In the genomic region with DNA sequence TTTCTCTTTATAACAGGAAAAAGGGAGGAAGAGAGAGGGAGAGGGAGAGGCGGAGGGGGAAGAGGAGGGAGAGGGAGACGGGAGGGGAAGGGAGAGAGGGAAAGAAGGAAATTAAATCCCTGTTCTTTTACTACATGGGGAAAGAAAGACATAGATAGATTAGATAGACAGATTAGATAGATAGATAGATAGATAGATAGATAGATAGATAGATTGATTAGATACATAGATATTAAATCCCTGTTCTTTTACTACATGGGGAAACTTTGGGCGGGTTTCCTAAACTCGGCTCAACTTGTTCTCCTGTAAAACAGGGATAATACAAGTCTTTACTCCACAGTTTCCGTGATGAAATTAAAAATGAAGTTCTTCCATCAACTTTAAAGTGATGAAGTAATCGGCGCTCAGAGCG, we compare ENCODE assay signal across 8 cellular contexts. TPM values are rescaled to one million over a fixed set of nuclear protein-coding genes. Genes with fewer than 3 reads are reported as not detected.
A peak's percentile ranks its signal among the peaks of the same experiment; 100 is the strongest.
DNase-seq lines count a peak whose midpoint lies in the region; ATAC-seq and TF ChIP-seq lines count a peak whose summit lies in the region.

No MANE protein-coding gene starts in this region.

- CTCF ChIA-PET in BJ (lab: Yijun Ruan, JAX): no interaction called here

- H3K9me3 Mint-ChIP-seq in natural killer cell treated with Interleukin-12 subunit alpha and Interleukin-12 subunit beta and Interleukin-15 and Interleukin-18, amount 100 ng/mL, for 72 hours: no peaks in the 10 kb centered on the region

- ATAC-seq in natural killer cell treated with Interleukin-12 subunit alpha and Interleukin-12 subunit beta and Interleukin-15 and Interleukin-18, amount 100 ng/mL, for 72 hours: no peak
- ATAC-seq in HG02970 (IDR thresholded peaks at IDR 0.05; ENCODE audit: low FRiP score, unreplicated experiment): no peak

- H3K4me3 Mint-ChIP-seq in natural killer cell treated with Interleukin-12 subunit alpha and Interleukin-12 subunit beta and Interleukin-15 and Interleukin-18, amount 100 ng/mL, for 72 hours: peak overlapping the region; percentile 87

- DNase-seq in BJ (ENCODE audit: low read depth) (no peak), MG63 (no peak), HuH-7.5 (ENCODE audit: low spot score) (no peak), amygdala (lab: John Stamatoyannopoulos, UW) (no peak), NCI-H1436 treated with DMSO at 0.1 percent for 48 hours (lab: John Stamatoyannopoulos, UW) (no peak)
- DNase-seq in effector memory CD4-positive, alpha-beta T cell: no peak
- DNase-seq in natural killer cell treated with Interleukin-12 subunit alpha and Interleukin-12 subunit beta and Interleukin-15 and Interleukin-18, amount 100 ng/mL, for 72 hours (ENCODE audit: low spot score): no peak

- H3K9me3 ChIP-seq in MG63: no peaks in the 10 kb centered on the region
- no peaks in the 10 kb centered on the region for H3K9me3 ChIP-seq in effector memory CD4-positive, alpha-beta T cell (ENCODE audit: control insufficient read depth, low read length)

- H3K27me3 ChIP-seq in BJ (ENCODE audit: control insufficient read depth, insufficient read depth, low read length) (no peaks in the 10 kb centered on the region), MG63 (no peaks in the 10 kb centered on the region)
- no peaks in the 10 kb centered on the region for H3K27me3 ChIP-seq in effector memory CD4-positive, alpha-beta T cell (replicated peaks; ENCODE audit: control insufficient read depth, insufficient read depth, low read length, poor library complexity, severe bottlenecking)

- POLR2A ChIA-PET in BJ (lab: Charles Lee): no interaction called here

- peaks cover 22% of the 10 kb centered on the region for H3K36me3 Mint-ChIP-seq in natural killer cell treated with Interleukin-12 subunit alpha and Interleukin-12 subunit beta and Interleukin-15 and Interleukin-18, amount 100 ng/mL, for 72 hours

- peak overlapping the region; percentile 87 for H3K27ac ChIP-seq in effector memory CD4-positive, alpha-beta T cell (ENCODE audit: insufficient read depth, low read length, poor library complexity, severe bottlenecking)

- peaks cover 9% of the 10 kb centered on the region for H3K36me3 ChIP-seq in BJ (ENCODE audit: control insufficient read depth, insufficient read depth, low read length)
- H3K36me3 ChIP-seq in MG63: peaks cover 36% of the 10 kb centered on the region
- H3K36me3 ChIP-seq in effector memory CD4-positive, alpha-beta T cell (ENCODE audit: control insufficient read depth, insufficient read depth, low read length): peaks cover 15% of the 10 kb centered on the region

- H3K4me1 ChIP-seq in effector memory CD4-positive, alpha-beta T cell (ENCODE audit: control insufficient read depth, insufficient read depth, low read length, poor library complexity, severe bottlenecking): peaks cover 20% of the 10 kb centered on the region

- H3K27me3 Mint-ChIP-seq in natural killer cell treated with Interleukin-12 subunit alpha and Interleukin-12 subunit beta and Interleukin-15 and Interleukin-18, amount 100 ng/mL, for 72 hours: no peaks in the 10 kb centered on the region

- no peak for TF ChIP-seq CTCF in BJ (IDR thresholded peaks at IDR 0.05; ENCODE audit: insufficient read depth, low read depth, low read length)

- peak overlapping the region; percentile 82 to 87 for H3K27ac Mint-ChIP-seq in natural killer cell treated with Interleukin-12 subunit alpha and Interleukin-12 subunit beta and Interleukin-15 and Interleukin-18, amount 100 ng/mL, for 72 hours

- H3K4me1 Mint-ChIP-seq in natural killer cell treated with Interleukin-12 subunit alpha and Interleukin-12 subunit beta and Interleukin-15 and Interleukin-18, amount 100 ng/mL, for 72 hours (ENCODE audit: low read depth in 2 of 2): peaks cover 27 to 30% of the 10 kb centered on the region in 2 donors

- H3K4me3 ChIP-seq in BJ (ENCODE audit: low read depth, low read length): peak overlapping the region; percentile 93
- peak overlapping the region; percentile 92 for H3K4me3 ChIP-seq in MG63
- H3K4me3 ChIP-seq in effector memory CD4-positive, alpha-beta T cell (ENCODE audit: insufficient read depth, low read depth, low read length, poor library complexity, severe bottlenecking): peak overlapping the region; percentile 94

RNA-seq across cellular contexts. Expression of gene RFWD3, which starts 0.7 kb away (rescaled TPM):
- 20.2 and 20.7 TPM in 2 replicates for polyA plus RNA-seq in BJ (2011; rRNA removed)
- 30.6 and 35.5 TPM in 2 replicates for polyA minus RNA-seq in BJ (2011; rRNA and poly(A)+ RNA removed)
- 17.4 and 20.2 TPM in 2 replicates for total RNA-seq in MG63 (2014; rRNA removed; shearing (Covaris generic); ENCODE audit: low replicate concordance)
- 100 to 1,000 TPM in 1 of 2 donors, 10 to 100 TPM in 1; 76.7 to 148 TPM for total RNA-seq in natural killer cell treated with Interleukin-12 subunit alpha and Interleukin-12 subunit beta and Interleukin-15 and Interleukin-18, amount 100 ng/mL, for 72 hours

RNA-seq across cellular contexts. Expression of gene MLKL, which starts 34.6 kb away (rescaled TPM):
- 4.4 and 5.5 TPM in 2 replicates for polyA plus RNA-seq in BJ (2011; rRNA removed)
- 2.4 and 3.1 TPM in 2 replicates for polyA minus RNA-seq in BJ (2011; rRNA and poly(A)+ RNA removed)
- 2.8 and 8.3 TPM in 2 replicates for total RNA-seq in MG63 (2014; rRNA removed; shearing (Covaris generic); ENCODE audit: low replicate concordance)
- 10 to 100 TPM; 17.1 to 23.5 TPM for total RNA-seq in natural killer cell treated with Interleukin-12 subunit alpha and Interleukin-12 subunit beta and Interleukin-15 and Interleukin-18, amount 100 ng/mL, for 72 hours

RNA-seq across cellular contexts. Expression of gene GLG1, which starts 59.1 kb away (rescaled TPM):
- 88.6 and 92.9 TPM in 2 replicates for polyA plus RNA-seq in BJ (2011; rRNA removed)
- polyA minus RNA-seq in BJ (2011; rRNA and poly(A)+ RNA removed): 75.4 and 91.5 TPM in 2 replicates
- 29.4 and 50.4 TPM in 2 replicates for total RNA-seq in MG63 (2014; rRNA removed; shearing (Covaris generic); ENCODE audit: low replicate concordance)
- 10 to 100 TPM; 69.6 to 98.9 TPM for total RNA-seq in natural killer cell treated with Interleukin-12 subunit alpha and Interleukin-12 subunit beta and Interleukin-15 and Interleukin-18, amount 100 ng/mL, for 72 hours
